1 cellular context compared by ENCODE assay signal in genomic region chr2:216700778-216701177, GRCh38.
TF ChIP-seq lines count a peak whose summit lies in the region.

No MANE protein-coding gene starts in this region.

TF ChIP-seq in HepG2, 621 proteins besides CTCF, POLR2A, EP300 and RAD21 (continued from another document):
- TF ChIP-seq, protein P1, sequence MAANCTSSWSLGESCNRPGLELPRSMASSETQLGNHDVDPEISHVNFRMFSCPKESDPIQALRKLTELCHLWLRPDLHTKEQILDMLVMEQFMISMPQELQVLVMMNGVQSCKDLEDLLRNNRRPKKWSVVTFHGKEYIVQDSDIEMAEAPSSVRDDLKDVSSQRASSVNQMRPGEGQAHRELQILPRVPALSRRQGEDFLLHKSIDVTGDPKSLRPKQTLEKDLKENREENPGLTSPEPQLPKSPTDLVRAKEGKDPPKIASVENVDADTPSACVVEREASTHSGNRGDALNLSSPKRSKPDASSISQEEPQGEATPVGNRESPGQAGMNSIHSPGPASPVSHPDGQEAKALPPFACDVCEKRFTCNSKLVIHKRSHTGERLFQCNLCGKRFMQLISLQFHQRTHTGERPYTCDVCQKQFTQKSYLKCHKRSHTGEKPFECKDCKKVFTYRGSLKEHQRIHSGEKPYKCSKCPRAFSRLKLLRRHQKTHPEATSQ (CRISPR knock-in tag; IDR thresholded peaks at IDR 0.05; ENCODE audit: borderline replicate concordance) = no peak
- no peak for TF ChIP-seq RBFOX2 (IDR thresholded peaks at IDR 0.05; ENCODE audit: low read depth, low read length)
